In the genomic region with DNA sequence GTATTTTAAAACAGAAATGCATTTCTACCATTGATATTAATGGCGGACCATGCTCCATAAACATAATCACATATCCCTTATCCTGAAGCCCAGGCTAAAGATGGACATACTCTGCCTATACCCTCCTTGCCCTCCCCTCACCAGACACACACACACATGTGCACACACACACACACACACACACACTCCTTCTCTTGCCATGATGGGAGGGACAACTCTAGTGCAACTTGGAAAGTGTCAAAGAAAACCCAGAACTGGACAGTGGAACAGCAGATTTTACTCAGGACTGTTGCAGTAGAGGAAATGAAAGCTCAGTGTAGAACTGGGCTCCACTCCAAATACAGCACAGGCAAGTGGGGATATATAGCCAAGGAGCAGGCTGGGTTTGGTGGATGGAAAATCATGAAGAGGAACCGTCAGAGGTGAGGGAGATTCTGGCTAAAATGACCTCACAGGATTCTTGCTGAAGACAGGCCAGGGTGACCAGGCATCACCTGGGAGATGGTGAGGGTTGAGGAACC, we compare ENCODE assay signal across 14 cellular contexts. TPM values are rescaled to one million over a fixed set of nuclear protein-coding genes. Genes with fewer than 3 reads are reported as not detected.
A peak's percentile ranks its signal among the peaks of the same experiment; 100 is the strongest.
DNase-seq lines count a peak whose midpoint lies in the region; ATAC-seq, FAIRE-seq and TF ChIP-seq lines count a peak whose summit lies in the region.
"Had no signal": no experiment of that assay in that cellular context is flagged by ENCODE, and none has a peak within 500 bp of the region (broad histone marks: within the 10 kb centered on the region; RNA-seq: fewer than 3 reads in every experiment).

No MANE protein-coding gene starts in this region.

- POLR2A ChIA-PET in GM12878 (lab: Charles Lee), result no interaction called here

- no peaks in the 10 kb centered on the region; the same call in 1 of the 2 replicates for H3K27me3 Mint-ChIP-seq in HFFc6 (ENCODE audit: insufficient read depth)
- peaks cover 12% of the 10 kb centered on the region for H3K27me3 Mint-ChIP-seq in activated naive CD8-positive, alpha-beta T cell treated with anti-CD3 and anti-CD28 coated beads, Interleukin-2, amount 50 U/mL, for 24 hours

- H3K4me1 Mint-ChIP-seq in HFFc6 (ENCODE audit: low read depth), result peaks cover 37% of the 10 kb centered on the region
- H3K4me1 Mint-ChIP-seq in activated naive CD8-positive, alpha-beta T cell treated with anti-CD3 and anti-CD28 coated beads, Interleukin-2, amount 50 U/mL, for 24 hours, result peaks cover 7% of the 10 kb centered on the region

- 72% methylated on average over 2 of the region's 2 CpGs for WGBS in GM12878 (ENCODE audit: insufficient coverage, insufficient replicate concordance, low lambda C conversion rate, missing lambda C conversion rate)

- intact Hi-C loops in GM12878 (cut with micrococcal nuclease; ENCODE audit: unreplicated experiment) (no loop called here), left cardiac atrium (cut with DNase I) (no loop called here)

- RAD21 ChIA-PET in GM12878 (lab: Charles Lee; ENCODE audit: unreplicated experiment), result interaction anchor here (0.9 kb wide), 1 partner anchor 10 kb away, joined by 4 read pairs; no protein-coding TSS in a partner anchor

- TF ChIP-seq EP300 in GM12878 (IDR thresholded peaks at IDR 0.05; ENCODE audit: borderline replicate concordance in 1 of 2, control insufficient read depth in 1 of 2, low read depth in 2 of 2, low read length in 2 of 2), result no peak

- peak overlapping the region; percentile 5; the same call in 1 of the 2 replicates for H3K27ac Mint-ChIP-seq in HFFc6
- H3K27ac Mint-ChIP-seq in activated naive CD8-positive, alpha-beta T cell treated with anti-CD3 and anti-CD28 coated beads, Interleukin-2, amount 50 U/mL, for 24 hours, result no peak overlapping the region
- H3K27ac Mint-ChIP-seq: activated CD4-positive, alpha-beta memory T cell treated with anti-CD3 and anti-CD28 coated beads, Interleukin-2, amount 10 ng/mL, durations not matched to agents 7 days and 5 days had no signal

- H3K4me1 ChIP-seq in GM12878 (ENCODE audit: control insufficient read depth, insufficient read depth, low read length) (peaks cover 16% of the 10 kb centered on the region), skeletal muscle satellite cell (ENCODE audit: control insufficient read depth, insufficient read depth, low read length) (peaks cover 29% of the 10 kb centered on the region)

- DNase-seq in HFFc6 (no peak), GM12878 (ENCODE audit: low read depth, low spot score) (no peak), left cardiac atrium (no peak), NCI-H1436 (lab: John Stamatoyannopoulos, UW) (no peak)
- DNase-seq in activated naive CD8-positive, alpha-beta T cell treated with anti-CD3 and anti-CD28 coated beads, Interleukin-2, amount 50 U/mL, for 24 hours, result no peak
- no peak for DNase-seq in effector CD8-positive, alpha-beta T cell (lab: John Stamatoyannopoulos, UW)
- DNase-seq: activated CD4-positive, alpha-beta memory T cell treated with anti-CD3 and anti-CD28 coated beads, Interleukin-2, amount 10 ng/mL, durations not matched to agents 7 days and 5 days; activated gamma-delta T cell treated with Interleukin-2 at 50 U/mL for 16 hours; caudate nucleus; GDM1; stomach had no signal

- H3K36me3 ChIP-seq in GM12878 (ENCODE audit: control insufficient read depth in 2 of 2, insufficient read depth in 2 of 2, low read length in 1 of 2) (peaks cover 0 to 13% of the 10 kb centered on the region in 2 experiments; a peak in 1 of 4 replicates), skeletal muscle satellite cell (ENCODE audit: insufficient read depth, low read length) (no peaks in the 10 kb centered on the region)

- TF ChIP-seq RAD21 in GM12878 (IDR thresholded peaks at IDR 0.05; ENCODE audit: insufficient read depth, low read depth, low read length), result no peak

- H3K27ac ChIP-seq in GM12878 (ENCODE audit: control insufficient read depth, insufficient read depth), result no peak overlapping the region

- H4K20me1 ChIP-seq in GM12878 (ENCODE audit: control insufficient read depth, insufficient read depth), result no peaks in the 10 kb centered on the region

- no TSS peak for BruUV-seq in GM12878 (replicated peaks; lab: Mats Ljungman, UMichigan)

- in situ Hi-C loops in GM12878 (cut with MboI), result no loop called here

- H3K27me3 ChIP-seq in GM12878 (replicated peaks in 1 of 2; ENCODE audit: control insufficient read depth in 2 of 2, insufficient read depth in 2 of 2, low read length in 1 of 2), result no peaks in the 10 kb centered on the region
- no peaks in the 10 kb centered on the region for H3K27me3 ChIP-seq in skeletal muscle satellite cell (ENCODE audit: control insufficient read depth, insufficient read depth, low read length)
- H3K27me3 ChIP-seq: stomach had no signal

- H3K4me3 ChIP-seq in GM12878 (no peak overlapping the region), skeletal muscle satellite cell (ENCODE audit: low read length) (no peak overlapping the region)
- H3K4me3 ChIP-seq: stomach had no signal

- no peak overlapping the region for H3K4me3 Mint-ChIP-seq in HFFc6
- H3K4me3 Mint-ChIP-seq in activated naive CD8-positive, alpha-beta T cell treated with anti-CD3 and anti-CD28 coated beads, Interleukin-2, amount 50 U/mL, for 24 hours, result no peak overlapping the region
- H3K4me3 Mint-ChIP-seq: activated CD4-positive, alpha-beta memory T cell treated with anti-CD3 and anti-CD28 coated beads, Interleukin-2, amount 10 ng/mL, durations not matched to agents 7 days and 5 days; CD14-positive monocyte had no signal

- no peak overlapping the region for H3K4me2 ChIP-seq in GM12878 (ENCODE audit: control insufficient read depth, insufficient read depth)
- peak overlapping the region; percentile 29 for H3K4me2 ChIP-seq in skeletal muscle satellite cell (ENCODE audit: low read length)

- no peak for TF ChIP-seq POLR2A in GM12878 (IDR thresholded peaks at IDR 0.05; ENCODE audit: low read depth, low read length)

- no peaks in the 10 kb centered on the region for H3K9me3 ChIP-seq in GM12878 (replicated peaks; ENCODE audit: control insufficient read depth, insufficient read depth, low read length)
- no peaks in the 10 kb centered on the region for H3K9me3 ChIP-seq in skeletal muscle satellite cell (replicated peaks; ENCODE audit: low read length)
- H3K9me3 ChIP-seq: stomach had no signal

- H2AFZ ChIP-seq in GM12878 (ENCODE audit: control insufficient read depth, low read depth, low read length), result no peak overlapping the region

- peaks cover 4% of the 10 kb centered on the region for H3K79me2 ChIP-seq in GM12878 (ENCODE audit: control insufficient read depth, insufficient read depth, low read length)

- FAIRE-seq in GM12878 (lab: Jason Lieb, UNC), result no peak
- FAIRE-seq: TTC549 had no signal

- no peaks in the 10 kb centered on the region for H3K36me3 Mint-ChIP-seq in HFFc6 (ENCODE audit: low read depth)
- no peaks in the 10 kb centered on the region for H3K36me3 Mint-ChIP-seq in activated naive CD8-positive, alpha-beta T cell treated with anti-CD3 and anti-CD28 coated beads, Interleukin-2, amount 50 U/mL, for 24 hours (ENCODE audit: low read depth)
- H3K36me3 Mint-ChIP-seq: CD14-positive monocyte had no signal

- SMC1A ChIA-PET in GM12878 (lab: Charles Lee; ENCODE audit: uncharacterized antibody, unreplicated experiment), result interaction anchor here (2.1 kb wide), 1 partner anchor 12 kb away, joined by 4 read pairs; no protein-coding TSS in a partner anchor

- CTCF ChIA-PET in GM12878 (lab: Yijun Ruan, JAX), result interaction anchor here (1.3 kb wide), 1 partner anchor 11 kb away, joined by 4 read pairs; no protein-coding TSS in a partner anchor

- ATAC-seq in GM12878 (peak; percentile 24; the same call in 2 of the 3 replicates), left cardiac atrium (peak; percentile 69 to 73)
- ATAC-seq in activated naive CD8-positive, alpha-beta T cell treated with anti-CD3 and anti-CD28 coated beads, Interleukin-2, amount 50 U/mL, for 24 hours, result no peak

- H3K9ac ChIP-seq in GM12878 (ENCODE audit: control insufficient read depth, insufficient read depth, low read length), result no peak overlapping the region
- H3K9ac ChIP-seq in skeletal muscle satellite cell (ENCODE audit: low read depth, low read length), result no peak overlapping the region

- no peaks in the 10 kb centered on the region for H3K9me3 Mint-ChIP-seq in HFFc6
- H3K9me3 Mint-ChIP-seq in activated naive CD8-positive, alpha-beta T cell treated with anti-CD3 and anti-CD28 coated beads, Interleukin-2, amount 50 U/mL, for 24 hours, result no peaks in the 10 kb centered on the region
- H3K9me3 Mint-ChIP-seq: activated CD4-positive, alpha-beta memory T cell treated with anti-CD3 and anti-CD28 coated beads, Interleukin-2, amount 10 ng/mL, durations not matched to agents 7 days and 5 days had no signal

- no peak for TF ChIP-seq CTCF in HFFc6 (IDR thresholded peaks at IDR 0.05)
- no peak for TF ChIP-seq CTCF in GM12878 (IDR thresholded peaks at IDR 0.05 in 2 of 3, conservative IDR thresholded peaks at IDR 0.05 in 1 of 3; ENCODE audit: control insufficient read depth in 2 of 3, extremely low read depth in 1 of 3, insufficient read depth in 1 of 3, low read depth in 3 of 3, low read length in 3 of 3)

TF ChIP-seq in GM12878, 131 proteins besides CTCF, POLR2A, EP300 and RAD21 (continues in another document):
- TF ChIP-seq ZNF217 (IDR thresholded peaks at IDR 0.05), result no peak
- TF ChIP-seq RAD51 (IDR thresholded peaks at IDR 0.05), result no peak
- no peak for TF ChIP-seq RELA (IDR thresholded peaks at IDR 0.05; ENCODE audit: borderline replicate concordance, partially characterized antibody)
- no peak for TF ChIP-seq CBX5 (IDR thresholded peaks at IDR 0.05; ENCODE audit: low read depth)
- no peak for TF ChIP-seq POLR2AphosphoS2 (IDR thresholded peaks at IDR 0.05; ENCODE audit: low read depth, low read length)

RNA-seq across cellular contexts. Expression of a gene that starts 40.8 kb away (rescaled TPM):
- total RNA-seq in HFFc6 (2021; fragmentation: NEBNext Ultra II Directional; extraction: Animal tissue kit (Norgen Biotek cat#: 25700)), result 10 to 100 TPM in 1 of 6 experiments, 1 to 10 TPM in 5; 5.9 to 10.1 (median 8.7) TPM
- total RNA-seq in GM12878 (2013; cell fraction: nucleolus; rRNA removed), result 34.1 and 37.8 TPM in 2 replicates
- total RNA-seq in GM12878 (2014; rRNA removed), result 29.8 and 35.1 TPM in 2 replicates
- 34.3 and 34.4 TPM in 2 replicates for total RNA-seq in GM12878 (2014; rRNA removed; fragmentation: Illumina TruSeq; extraction: Trizol)
- 40.5 and 41.4 TPM in 2 replicates for total RNA-seq in GM12878 (2021)
- polyA plus RNA-seq in GM12878 (2011; ENCODE audit: low read depth), result 26.7 TPM
- polyA plus RNA-seq in GM12878 (2011; rRNA removed), result 26.3 and 37.7 TPM in 2 replicates
- polyA plus RNA-seq in GM12878 (2011; cell fraction: cytosol; rRNA removed), result 17.5 and 18.5 TPM in 2 replicates
- 24.6 and 30.7 TPM in 2 replicates for polyA plus RNA-seq in GM12878 (2011; cell fraction: nucleus; rRNA removed)
- polyA plus RNA-seq in GM12878 (2012), result 30.9 and 49.8 TPM in 2 replicates
- polyA plus RNA-seq in GM12878 (2014; fragmentation: Illumina TruSeq; extraction: Trizol), result 43.3 and 52.1 TPM in 2 replicates
- polyA plus RNA-seq in GM12878 (2014; fragmentation: Nextera tagmentation; extraction: Ambion mirVana), result 10 to 100 TPM; 16.4 to 17.4 TPM
- polyA plus RNA-seq in GM12878 (2014; rRNA removed), result 32.5 and 36.4 TPM in 2 replicates
- 10 to 100 TPM; 44.1 to 46.2 TPM for polyA plus RNA-seq in GM12878 (2016; fragmentation: Nextera tagmentation; extraction: Ambion mirVana)
- 25.6 and 35.8 TPM in 2 replicates for polyA minus RNA-seq in GM12878 (2011; rRNA and poly(A)+ RNA removed)
- polyA minus RNA-seq in GM12878 (2011; cell fraction: cytosol; rRNA and poly(A)+ RNA removed), result 8.7 and 9.7 TPM in 2 replicates
- 14.4 and 16.5 TPM in 2 replicates for polyA minus RNA-seq in GM12878 (2011; cell fraction: nucleus; rRNA and poly(A)+ RNA removed)
- 10 to 100 TPM; 35.6 to 45.7 TPM for total RNA-seq in left cardiac atrium
- 2.3 and 3.1 TPM in 2 replicates for total RNA-seq in skeletal muscle satellite cell (2012; rRNA removed)
